ENCODE assay signal across 8 cellular contexts in the genomic region with DNA sequence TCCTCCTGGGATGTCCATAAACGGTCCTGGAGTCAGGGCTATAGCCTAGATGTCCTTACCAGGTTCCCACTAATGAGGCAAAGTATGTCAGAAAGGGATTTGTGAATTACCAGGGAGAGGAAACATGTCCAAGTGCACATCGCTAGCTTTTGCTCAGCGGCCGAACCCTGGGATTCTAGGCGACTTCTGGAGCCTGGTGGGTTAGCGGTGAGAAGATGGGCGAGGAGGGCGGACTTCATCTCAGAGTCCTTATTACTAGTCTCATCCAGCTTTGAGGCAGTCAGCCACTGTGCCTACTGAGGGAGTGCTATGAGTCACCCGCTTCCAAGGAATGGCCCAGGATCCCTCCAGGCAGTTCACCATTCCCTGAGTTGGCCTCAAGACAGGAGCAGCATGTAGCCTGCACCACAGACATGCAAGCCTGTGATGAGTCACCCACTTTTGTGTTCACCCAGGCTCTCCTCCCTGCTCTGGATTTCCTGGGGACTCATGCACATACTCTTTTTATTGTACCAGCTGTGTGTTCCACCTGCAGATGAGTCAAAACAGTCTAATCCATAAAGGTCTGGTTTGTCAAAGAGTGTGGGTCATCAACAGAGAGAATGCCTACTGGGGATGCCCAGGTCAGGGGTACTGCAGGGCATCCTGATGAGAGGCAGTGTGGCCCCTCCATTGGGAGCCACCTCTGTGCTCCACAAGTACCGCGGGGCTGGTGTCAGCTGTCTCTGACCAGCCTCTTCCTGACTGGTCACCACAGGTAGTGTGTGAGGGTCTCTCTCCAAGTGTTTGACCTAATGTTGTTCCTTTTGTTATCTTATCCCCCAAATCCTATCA. TPM values are rescaled to one million over a fixed set of nuclear protein-coding genes. Genes with fewer than 3 reads are reported as not detected.
DNase-seq lines count a peak whose midpoint lies in the region; ATAC-seq and TF ChIP-seq lines count a peak whose summit lies in the region.

No MANE protein-coding gene starts in this region.

- H3K4me1 ChIP-seq in left lung (peaks cover 27 to 54% of the 10 kb centered on the region in 2 donors), urinary bladder (ENCODE audit: insufficient read depth) (no peaks in the 10 kb centered on the region)

- no peaks in the 10 kb centered on the region for H3K27me3 ChIP-seq in left lung

- TF ChIP-seq CTCF in left lung (IDR thresholded peaks at IDR 0.05) = no peak

- H3K27ac ChIP-seq in adipose tissue (ENCODE audit: low read depth, low read length) (peak overlapping the region; percentile 9), left lung (peak overlapping the region; percentile 87 to 92), urinary bladder (ENCODE audit: low read depth) (peak overlapping the region; percentile 46)

- H3K9me3 ChIP-seq in left lung = no peaks in the 10 kb centered on the region

- H3K4me3 ChIP-seq in left lung (no peak overlapping the region), urinary bladder (ENCODE audit: low read depth, low read length) (no peak overlapping the region)

- peak; percentile 44 for DNase-seq in stimulated activated CD4-positive, alpha-beta T cell treated with anti-CD3 and anti-CD28 coated beads, Interleukin-15, amount 100 ng/mL, for 24 hours
- DNase-seq in stimulated activated CD4-positive, alpha-beta T cell treated with anti-CD3 and anti-CD28 coated beads, Interleukin-2, amount 100 ng/mL, for 48 hours = no peak
- DNase-seq in left lung (peak in 1 of 2 donors; percentile 74), SHP77 (lab: John Stamatoyannopoulos, UW) (no peak)

- WGBS in adipose tissue, 3 donors = 89 to 92% (median 92%) methylated on average over 11 of the region's 11 CpGs
- 92% methylated on average over 11 of the region's 11 CpGs for WGBS in urinary bladder

- intact Hi-C loops in left lung (cut with DNase I) = loop anchor here in 1 of 2 donors (5.0 kb wide), 1 partner anchor 113 kb away; no protein-coding TSS in a partner anchor

- peak; percentile 26 for ATAC-seq in left lung
- ATAC-seq in HG02571 (IDR thresholded peaks at IDR 0.05; ENCODE audit: unreplicated experiment) = no peak
- no peak for ATAC-seq in GM21515 (IDR thresholded peaks at IDR 0.05; ENCODE audit: unreplicated experiment)

- H3K36me3 ChIP-seq in left lung (peaks cover 0 to 23% of the 10 kb centered on the region in 2 donors), urinary bladder (ENCODE audit: insufficient read depth) (peaks cover 5% of the 10 kb centered on the region)

RNA-seq across cellular contexts. Expression of a gene that starts 20.2 kb away (rescaled TPM):
- 1 to 10 TPM; 3.0 to 6.6 (median 5.1) TPM for polyA plus RNA-seq in adipose tissue
- 10 to 100 TPM in 1 of 2 donors, 1 to 10 TPM in 1; 9.5 to 10.4 TPM for total RNA-seq in left lung
- total RNA-seq in urinary bladder = 9.3 TPM
- 6.4 TPM for polyA plus RNA-seq in urinary bladder

Comparison
In these comparisons a context has a peak if more than half of its experiments do, and no peak if none do; other contexts are left out.
1. H3K27ac ChIP-seq: peak in every context shown above with its lines; median percentile 90 in left lung; 46 in urinary bladder; 9 in adipose tissue.